1 cellular context compared by ENCODE assay signal in the genomic region with DNA sequence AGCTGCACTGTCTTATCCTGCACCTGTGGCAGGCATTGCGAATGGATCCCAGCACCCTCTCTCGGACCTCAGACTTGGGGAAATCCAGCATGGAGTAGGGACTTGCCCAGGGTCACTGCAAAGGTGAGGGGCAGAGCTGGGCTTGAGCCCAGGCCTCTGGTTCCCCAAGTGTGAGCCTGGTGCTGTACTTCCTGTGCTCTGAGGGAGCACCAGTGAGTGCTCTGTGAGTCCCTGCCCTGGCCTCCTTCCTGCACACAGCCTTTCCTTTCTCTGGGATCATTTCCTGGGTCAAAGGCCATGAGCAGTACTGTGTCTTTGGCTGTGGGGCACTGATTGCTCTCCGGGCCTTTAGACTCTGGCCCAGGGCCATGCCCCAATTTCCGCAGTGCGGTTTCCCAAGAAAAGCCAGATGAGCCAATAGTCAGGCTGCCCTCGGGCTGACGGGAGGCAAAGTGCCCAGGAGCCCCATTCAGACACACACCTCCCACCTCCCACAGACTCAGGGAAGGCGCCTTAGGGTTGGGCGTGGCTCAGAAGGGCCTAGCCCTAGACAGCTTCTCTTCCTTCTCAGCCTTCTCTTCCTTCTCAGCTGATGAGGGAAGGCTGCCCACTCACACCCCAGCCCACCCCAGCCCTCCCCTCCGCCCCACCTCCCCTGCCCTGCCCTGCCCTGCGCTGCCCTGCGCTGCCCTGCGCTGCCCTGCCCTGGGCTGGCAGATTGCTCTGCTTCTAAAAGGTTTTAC.
TF ChIP-seq lines count a peak whose summit lies in the region.

No MANE protein-coding gene starts in this region.

TF ChIP-seq in HepG2, 621 proteins besides CTCF, POLR2A, EP300 and RAD21 (continued from another document and continues in another):
- TF ChIP-seq, protein P1, sequence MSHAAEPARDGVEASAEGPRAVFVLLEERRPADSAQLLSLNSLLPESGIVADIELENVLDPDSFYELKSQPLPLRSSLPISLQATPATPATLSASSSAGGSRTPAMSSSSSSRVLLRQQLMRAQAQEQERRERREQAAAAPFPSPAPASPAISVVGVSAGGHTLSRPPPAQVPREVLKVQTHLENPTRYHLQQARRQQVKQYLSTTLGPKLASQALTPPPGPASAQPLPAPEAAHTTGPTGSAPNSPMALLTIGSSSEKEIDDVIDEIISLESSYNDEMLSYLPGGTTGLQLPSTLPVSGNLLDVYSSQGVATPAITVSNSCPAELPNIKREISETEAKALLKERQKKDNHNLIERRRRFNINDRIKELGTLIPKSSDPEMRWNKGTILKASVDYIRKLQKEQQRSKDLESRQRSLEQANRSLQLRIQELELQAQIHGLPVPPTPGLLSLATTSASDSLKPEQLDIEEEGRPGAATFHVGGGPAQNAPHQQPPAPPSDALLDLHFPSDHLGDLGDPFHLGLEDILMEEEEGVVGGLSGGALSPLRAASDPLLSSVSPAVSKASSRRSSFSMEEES (CRISPR knock-in tag; IDR thresholded peaks at IDR 0.05): no peak
- TF ChIP-seq, protein P2, sequence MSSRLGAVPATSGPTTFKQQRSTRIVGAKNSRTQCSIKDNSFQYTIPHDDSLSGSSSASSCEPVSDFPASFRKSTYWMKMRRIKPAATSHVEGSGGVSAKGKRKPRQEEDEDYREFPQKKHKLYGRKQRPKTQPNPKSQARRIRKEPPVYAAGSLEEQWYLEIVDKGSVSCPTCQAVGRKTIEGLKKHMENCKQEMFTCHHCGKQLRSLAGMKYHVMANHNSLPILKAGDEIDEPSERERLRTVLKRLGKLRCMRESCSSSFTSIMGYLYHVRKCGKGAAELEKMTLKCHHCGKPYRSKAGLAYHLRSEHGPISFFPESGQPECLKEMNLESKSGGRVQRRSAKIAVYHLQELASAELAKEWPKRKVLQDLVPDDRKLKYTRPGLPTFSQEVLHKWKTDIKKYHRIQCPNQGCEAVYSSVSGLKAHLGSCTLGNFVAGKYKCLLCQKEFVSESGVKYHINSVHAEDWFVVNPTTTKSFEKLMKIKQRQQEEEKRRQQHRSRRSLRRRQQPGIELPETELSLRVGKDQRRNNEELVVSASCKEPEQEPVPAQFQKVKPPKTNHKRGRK (CRISPR knock-in tag; IDR thresholded peaks at IDR 0.05): no peak
- peak; percentile 77 for TF ChIP-seq PHF20 (CRISPR knock-in tag; IDR thresholded peaks at IDR 0.05)
- TF ChIP-seq, protein P3, sequence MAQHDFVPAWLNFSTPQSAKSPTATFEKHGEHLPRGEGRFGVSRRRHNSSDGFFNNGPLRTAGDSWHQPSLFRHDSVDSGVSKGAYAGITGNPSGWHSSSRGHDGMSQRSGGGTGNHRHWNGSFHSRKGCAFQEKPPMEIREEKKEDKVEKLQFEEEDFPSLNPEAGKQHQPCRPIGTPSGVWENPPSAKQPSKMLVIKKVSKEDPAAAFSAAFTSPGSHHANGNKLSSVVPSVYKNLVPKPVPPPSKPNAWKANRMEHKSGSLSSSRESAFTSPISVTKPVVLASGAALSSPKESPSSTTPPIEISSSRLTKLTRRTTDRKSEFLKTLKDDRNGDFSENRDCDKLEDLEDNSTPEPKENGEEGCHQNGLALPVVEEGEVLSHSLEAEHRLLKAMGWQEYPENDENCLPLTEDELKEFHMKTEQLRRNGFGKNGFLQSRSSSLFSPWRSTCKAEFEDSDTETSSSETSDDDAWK (CRISPR knock-in tag; IDR thresholded peaks at IDR 0.05): no peak
- TF ChIP-seq KLF6 (CRISPR knock-in tag; IDR thresholded peaks at IDR 0.05): no peak
- no peak for TF ChIP-seq IKZF1 (IDR thresholded peaks at IDR 0.05)
- TF ChIP-seq, protein P4, sequence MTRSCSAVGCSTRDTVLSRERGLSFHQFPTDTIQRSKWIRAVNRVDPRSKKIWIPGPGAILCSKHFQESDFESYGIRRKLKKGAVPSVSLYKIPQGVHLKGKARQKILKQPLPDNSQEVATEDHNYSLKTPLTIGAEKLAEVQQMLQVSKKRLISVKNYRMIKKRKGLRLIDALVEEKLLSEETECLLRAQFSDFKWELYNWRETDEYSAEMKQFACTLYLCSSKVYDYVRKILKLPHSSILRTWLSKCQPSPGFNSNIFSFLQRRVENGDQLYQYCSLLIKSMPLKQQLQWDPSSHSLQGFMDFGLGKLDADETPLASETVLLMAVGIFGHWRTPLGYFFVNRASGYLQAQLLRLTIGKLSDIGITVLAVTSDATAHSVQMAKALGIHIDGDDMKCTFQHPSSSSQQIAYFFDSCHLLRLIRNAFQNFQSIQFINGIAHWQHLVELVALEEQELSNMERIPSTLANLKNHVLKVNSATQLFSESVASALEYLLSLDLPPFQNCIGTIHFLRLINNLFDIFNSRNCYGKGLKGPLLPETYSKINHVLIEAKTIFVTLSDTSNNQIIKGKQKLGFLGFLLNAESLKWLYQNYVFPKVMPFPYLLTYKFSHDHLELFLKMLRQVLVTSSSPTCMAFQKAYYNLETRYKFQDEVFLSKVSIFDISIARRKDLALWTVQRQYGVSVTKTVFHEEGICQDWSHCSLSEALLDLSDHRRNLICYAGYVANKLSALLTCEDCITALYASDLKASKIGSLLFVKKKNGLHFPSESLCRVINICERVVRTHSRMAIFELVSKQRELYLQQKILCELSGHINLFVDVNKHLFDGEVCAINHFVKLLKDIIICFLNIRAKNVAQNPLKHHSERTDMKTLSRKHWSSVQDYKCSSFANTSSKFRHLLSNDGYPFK (CRISPR knock-in tag; IDR thresholded peaks at IDR 0.05; ENCODE audit: borderline replicate concordance): no peak
- no peak for TF ChIP-seq NCOA5 (CRISPR knock-in tag; IDR thresholded peaks at IDR 0.05)
- TF ChIP-seq ZFX (CRISPR knock-in tag; IDR thresholded peaks at IDR 0.05; ENCODE audit: low read depth): peak; percentile 72
- TF ChIP-seq ARHGAP35 (CRISPR knock-in tag; IDR thresholded peaks at IDR 0.05; ENCODE audit: borderline replicate concordance): no peak
- TF ChIP-seq, protein P5, sequence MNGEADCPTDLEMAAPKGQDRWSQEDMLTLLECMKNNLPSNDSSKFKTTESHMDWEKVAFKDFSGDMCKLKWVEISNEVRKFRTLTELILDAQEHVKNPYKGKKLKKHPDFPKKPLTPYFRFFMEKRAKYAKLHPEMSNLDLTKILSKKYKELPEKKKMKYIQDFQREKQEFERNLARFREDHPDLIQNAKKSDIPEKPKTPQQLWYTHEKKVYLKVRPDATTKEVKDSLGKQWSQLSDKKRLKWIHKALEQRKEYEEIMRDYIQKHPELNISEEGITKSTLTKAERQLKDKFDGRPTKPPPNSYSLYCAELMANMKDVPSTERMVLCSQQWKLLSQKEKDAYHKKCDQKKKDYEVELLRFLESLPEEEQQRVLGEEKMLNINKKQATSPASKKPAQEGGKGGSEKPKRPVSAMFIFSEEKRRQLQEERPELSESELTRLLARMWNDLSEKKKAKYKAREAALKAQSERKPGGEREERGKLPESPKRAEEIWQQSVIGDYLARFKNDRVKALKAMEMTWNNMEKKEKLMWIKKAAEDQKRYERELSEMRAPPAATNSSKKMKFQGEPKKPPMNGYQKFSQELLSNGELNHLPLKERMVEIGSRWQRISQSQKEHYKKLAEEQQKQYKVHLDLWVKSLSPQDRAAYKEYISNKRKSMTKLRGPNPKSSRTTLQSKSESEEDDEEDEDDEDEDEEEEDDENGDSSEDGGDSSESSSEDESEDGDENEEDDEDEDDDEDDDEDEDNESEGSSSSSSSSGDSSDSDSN (CRISPR knock-in tag; IDR thresholded peaks at IDR 0.05): peak; percentile 35; the same call in 1 of the 2 replicates
- no peak for TF ChIP-seq ZNF883 (CRISPR knock-in tag; IDR thresholded peaks at IDR 0.05; ENCODE audit: not compliant biosample characterization)
- TF ChIP-seq ZNF33A (CRISPR knock-in tag; IDR thresholded peaks at IDR 0.05; ENCODE audit: borderline replicate concordance): no peak
- TF ChIP-seq MIXL1 (CRISPR knock-in tag; IDR thresholded peaks at IDR 0.05): 0 out of 2 replicates have a peak, but pooled peaks have one; percentile 37
- TF ChIP-seq, protein P6, sequence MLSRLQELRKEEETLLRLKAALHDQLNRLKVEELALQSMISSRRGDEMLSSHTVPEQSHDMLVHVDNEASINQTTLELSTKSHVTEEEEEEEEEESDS (CRISPR knock-in tag; IDR thresholded peaks at IDR 0.05; ENCODE audit: borderline replicate concordance): no peak
- TF ChIP-seq, protein P7, sequence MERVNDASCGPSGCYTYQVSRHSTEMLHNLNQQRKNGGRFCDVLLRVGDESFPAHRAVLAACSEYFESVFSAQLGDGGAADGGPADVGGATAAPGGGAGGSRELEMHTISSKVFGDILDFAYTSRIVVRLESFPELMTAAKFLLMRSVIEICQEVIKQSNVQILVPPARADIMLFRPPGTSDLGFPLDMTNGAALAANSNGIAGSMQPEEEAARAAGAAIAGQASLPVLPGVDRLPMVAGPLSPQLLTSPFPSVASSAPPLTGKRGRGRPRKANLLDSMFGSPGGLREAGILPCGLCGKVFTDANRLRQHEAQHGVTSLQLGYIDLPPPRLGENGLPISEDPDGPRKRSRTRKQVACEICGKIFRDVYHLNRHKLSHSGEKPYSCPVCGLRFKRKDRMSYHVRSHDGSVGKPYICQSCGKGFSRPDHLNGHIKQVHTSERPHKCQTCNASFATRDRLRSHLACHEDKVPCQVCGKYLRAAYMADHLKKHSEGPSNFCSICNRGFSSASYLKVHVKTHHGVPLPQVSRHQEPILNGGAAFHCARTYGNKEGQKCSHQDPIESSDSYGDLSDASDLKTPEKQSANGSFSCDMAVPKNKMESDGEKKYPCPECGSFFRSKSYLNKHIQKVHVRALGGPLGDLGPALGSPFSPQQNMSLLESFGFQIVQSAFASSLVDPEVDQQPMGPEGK (CRISPR knock-in tag; IDR thresholded peaks at IDR 0.05): peak; percentile 39; the same call in 1 of the 2 replicates
- TF ChIP-seq FLYWCH1 (CRISPR knock-in tag; IDR thresholded peaks at IDR 0.05): no peak
- TF ChIP-seq, protein P8, sequence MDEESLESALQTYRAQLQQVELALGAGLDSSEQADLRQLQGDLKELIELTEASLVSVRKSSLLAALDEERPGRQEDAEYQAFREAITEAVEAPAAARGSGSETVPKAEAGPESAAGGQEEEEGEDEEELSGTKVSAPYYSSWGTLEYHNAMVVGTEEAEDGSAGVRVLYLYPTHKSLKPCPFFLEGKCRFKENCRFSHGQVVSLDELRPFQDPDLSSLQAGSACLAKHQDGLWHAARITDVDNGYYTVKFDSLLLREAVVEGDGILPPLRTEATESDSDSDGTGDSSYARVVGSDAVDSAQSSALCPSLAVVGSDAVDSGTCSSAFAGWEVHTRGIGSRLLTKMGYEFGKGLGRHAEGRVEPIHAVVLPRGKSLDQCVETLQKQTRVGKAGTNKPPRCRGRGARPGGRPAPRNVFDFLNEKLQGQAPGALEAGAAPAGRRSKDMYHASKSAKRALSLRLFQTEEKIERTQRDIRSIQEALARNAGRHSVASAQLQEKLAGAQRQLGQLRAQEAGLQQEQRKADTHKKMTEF (CRISPR knock-in tag; IDR thresholded peaks at IDR 0.05): peak; percentile 21; the same call in 1 of the 2 replicates
- no peak for TF ChIP-seq ZNF143 (CRISPR knock-in tag; IDR thresholded peaks at IDR 0.05)
- TF ChIP-seq ZNF83 (CRISPR knock-in tag; IDR thresholded peaks at IDR 0.05; ENCODE audit: borderline replicate concordance): no peak
- TF ChIP-seq, protein P9, sequence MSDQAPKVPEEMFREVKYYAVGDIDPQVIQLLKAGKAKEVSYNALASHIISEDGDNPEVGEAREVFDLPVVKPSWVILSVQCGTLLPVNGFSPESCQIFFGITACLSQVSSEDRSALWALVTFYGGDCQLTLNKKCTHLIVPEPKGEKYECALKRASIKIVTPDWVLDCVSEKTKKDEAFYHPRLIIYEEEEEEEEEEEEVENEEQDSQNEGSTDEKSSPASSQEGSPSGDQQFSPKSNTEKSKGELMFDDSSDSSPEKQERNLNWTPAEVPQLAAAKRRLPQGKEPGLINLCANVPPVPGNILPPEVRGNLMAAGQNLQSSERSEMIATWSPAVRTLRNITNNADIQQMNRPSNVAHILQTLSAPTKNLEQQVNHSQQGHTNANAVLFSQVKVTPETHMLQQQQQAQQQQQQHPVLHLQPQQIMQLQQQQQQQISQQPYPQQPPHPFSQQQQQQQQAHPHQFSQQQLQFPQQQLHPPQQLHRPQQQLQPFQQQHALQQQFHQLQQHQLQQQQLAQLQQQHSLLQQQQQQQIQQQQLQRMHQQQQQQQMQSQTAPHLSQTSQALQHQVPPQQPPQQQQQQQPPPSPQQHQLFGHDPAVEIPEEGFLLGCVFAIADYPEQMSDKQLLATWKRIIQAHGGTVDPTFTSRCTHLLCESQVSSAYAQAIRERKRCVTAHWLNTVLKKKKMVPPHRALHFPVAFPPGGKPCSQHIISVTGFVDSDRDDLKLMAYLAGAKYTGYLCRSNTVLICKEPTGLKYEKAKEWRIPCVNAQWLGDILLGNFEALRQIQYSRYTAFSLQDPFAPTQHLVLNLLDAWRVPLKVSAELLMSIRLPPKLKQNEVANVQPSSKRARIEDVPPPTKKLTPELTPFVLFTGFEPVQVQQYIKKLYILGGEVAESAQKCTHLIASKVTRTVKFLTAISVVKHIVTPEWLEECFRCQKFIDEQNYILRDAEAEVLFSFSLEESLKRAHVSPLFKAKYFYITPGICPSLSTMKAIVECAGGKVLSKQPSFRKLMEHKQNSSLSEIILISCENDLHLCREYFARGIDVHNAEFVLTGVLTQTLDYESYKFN (CRISPR knock-in tag; conservative IDR thresholded peaks at IDR 0.05): peak; percentile 37; the same call in 1 of the 2 replicates
- TF ChIP-seq ZNF337 (CRISPR knock-in tag; IDR thresholded peaks at IDR 0.05; ENCODE audit: borderline replicate concordance, low read depth): no peak
- peak; percentile 78 for TF ChIP-seq HNF4A (CRISPR knock-in tag; IDR thresholded peaks at IDR 0.05)
- no peak for TF ChIP-seq HOXA7 (CRISPR knock-in tag; IDR thresholded peaks at IDR 0.05)
- peak; percentile 47; the same call in 1 of the 2 replicates for TF ChIP-seq NCOR1 (IDR thresholded peaks at IDR 0.05; ENCODE audit: borderline replicate concordance, low read length)
- TF ChIP-seq ZBTB20 (CRISPR knock-in tag; IDR thresholded peaks at IDR 0.05; ENCODE audit: borderline replicate concordance, low read depth): no peak
- 0 out of 2 replicates have a peak, but pooled peaks have one; percentile 27 for TF ChIP-seq ZSCAN31 (CRISPR knock-in tag; IDR thresholded peaks at IDR 0.05; ENCODE audit: low read depth)
- TF ChIP-seq, protein P10, sequence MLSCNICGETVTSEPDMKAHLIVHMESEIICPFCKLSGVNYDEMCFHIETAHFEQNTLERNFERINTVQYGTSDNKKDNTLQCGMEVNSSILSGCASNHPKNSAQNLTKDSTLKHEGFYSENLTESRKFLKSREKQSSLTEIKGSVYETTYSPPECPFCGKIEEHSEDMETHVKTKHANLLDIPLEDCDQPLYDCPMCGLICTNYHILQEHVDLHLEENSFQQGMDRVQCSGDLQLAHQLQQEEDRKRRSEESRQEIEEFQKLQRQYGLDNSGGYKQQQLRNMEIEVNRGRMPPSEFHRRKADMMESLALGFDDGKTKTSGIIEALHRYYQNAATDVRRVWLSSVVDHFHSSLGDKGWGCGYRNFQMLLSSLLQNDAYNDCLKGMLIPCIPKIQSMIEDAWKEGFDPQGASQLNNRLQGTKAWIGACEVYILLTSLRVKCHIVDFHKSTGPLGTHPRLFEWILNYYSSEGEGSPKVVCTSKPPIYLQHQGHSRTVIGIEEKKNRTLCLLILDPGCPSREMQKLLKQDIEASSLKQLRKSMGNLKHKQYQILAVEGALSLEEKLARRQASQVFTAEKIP (CRISPR knock-in tag; IDR thresholded peaks at IDR 0.05; ENCODE audit: borderline replicate concordance): no peak
- TF ChIP-seq NFKBIZ (CRISPR knock-in tag; IDR thresholded peaks at IDR 0.05): no peak
- TF ChIP-seq ETV5 (CRISPR knock-in tag; IDR thresholded peaks at IDR 0.05; ENCODE audit: borderline replicate concordance): peak; percentile 73
- TF ChIP-seq TP53 (CRISPR knock-in tag; conservative IDR thresholded peaks at IDR 0.05): no peak
- TF ChIP-seq STAG1 (CRISPR knock-in tag; IDR thresholded peaks at IDR 0.05): 0 out of 2 replicates have a peak, but pooled peaks have one; percentile 9
